In the genomic region with DNA sequence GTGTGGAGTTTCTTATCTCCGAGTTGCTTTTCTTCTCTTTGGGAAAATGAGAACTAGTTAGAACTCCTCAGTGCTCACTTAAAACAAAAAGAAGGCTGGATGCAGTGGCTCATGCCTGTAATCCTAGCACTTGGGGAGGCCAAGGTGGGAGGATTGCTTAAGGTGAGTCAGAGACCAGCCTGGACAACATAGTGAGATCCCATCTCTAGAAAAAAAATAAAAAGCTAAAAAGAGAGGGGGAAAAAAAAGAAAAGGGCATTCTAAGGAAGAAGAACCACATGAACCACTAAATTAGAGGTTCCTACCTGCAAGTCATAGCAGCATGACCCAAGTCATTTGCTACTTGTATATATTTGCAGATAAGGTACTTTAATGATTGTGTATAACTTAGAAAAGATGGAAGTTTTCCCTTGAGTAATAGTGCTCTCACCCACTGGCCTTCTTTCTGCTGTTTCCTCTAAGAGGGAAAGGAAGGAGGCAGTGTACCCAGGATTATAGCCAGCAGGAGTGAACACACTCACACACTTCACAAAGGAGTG, we compare ENCODE assay signal across 32 cellular contexts.
A peak's percentile ranks its signal among the peaks of the same experiment; 100 is the strongest.
DNase-seq lines count a peak whose midpoint lies in the region; ATAC-seq, FAIRE-seq and TF ChIP-seq lines count a peak whose summit lies in the region.
"Had no signal": no experiment of that assay in that cellular context is flagged by ENCODE, and none has a peak within 500 bp of the region (broad histone marks: within the 10 kb centered on the region; RNA-seq: fewer than 3 reads in every experiment).

No MANE protein-coding gene starts in this region.

- POLR2A ChIA-PET in IMR-90 (lab: Charles Lee; ENCODE audit: unreplicated experiment) (no interaction called here), K562 (lab: Yijun Ruan, JAX) (interaction anchor here (0.8 to 1.4 kb wide), 2 partner anchors 12 to 20 kb away, joined by 3 to 4 read pairs; no protein-coding TSS in a partner anchor)

- no peak overlapping the region for H3K4me3 ChIP-seq in IMR-90 (ENCODE audit: insufficient read depth, low read depth, low read length)
- no peak overlapping the region for H3K4me3 ChIP-seq in K562
- H3K4me3 ChIP-seq in mesenchymal stem cell (ENCODE audit: insufficient read depth in 1 of 2, low read depth in 1 of 2, low read length in 2 of 2), result no peak overlapping the region
- no peak overlapping the region for H3K4me3 ChIP-seq in adrenal gland
- H3K4me3 ChIP-seq: A549; BLaER1; BLaER1 treated with 17β-estradiol and CSF1 and Interleukin-3, amounts not matched to agents 10 nM and 100 nM had no signal

- no peak overlapping the region for H3K23ac ChIP-seq in IMR-90 (ENCODE audit: low read depth, low read length)
- no peak overlapping the region for H3K23ac ChIP-seq in mesenchymal stem cell (ENCODE audit: low read length in 2 of 2)

- H4K8ac ChIP-seq in IMR-90 (ENCODE audit: low read depth in 2 of 2, low read length in 2 of 2) (no peak overlapping the region), mesenchymal stem cell (ENCODE audit: low read length) (no peak overlapping the region)

- intact Hi-C loops in IMR-90 (cut with micrococcal nuclease), result no loop called here
- intact Hi-C loops in K562 (cut with micrococcal nuclease), result no loop called here
- intact Hi-C loops in adrenal gland (cut with DNase I), result no loop called here

- H3K14ac ChIP-seq in IMR-90 (replicated peaks; ENCODE audit: low read depth, low read length) (no peak overlapping the region), mesenchymal stem cell (ENCODE audit: low read length in 2 of 2) (no peak overlapping the region)

- no peak overlapping the region for H2AFZ ChIP-seq in IMR-90 (replicated peaks; ENCODE audit: low read length, poor library complexity)
- peak overlapping the region; percentile 61 for H2AFZ ChIP-seq in K562 (ENCODE audit: low read depth, low read length)
- no peak overlapping the region for H2AFZ ChIP-seq in mesenchymal stem cell (ENCODE audit: low read depth, low read length)

- H2AK9ac ChIP-seq in IMR-90 (replicated peaks; ENCODE audit: low read depth, low read length, poor library complexity), result no peak overlapping the region

- H3K18ac ChIP-seq in IMR-90 (ENCODE audit: low read depth, low read length) (no peak overlapping the region), mesenchymal stem cell (ENCODE audit: low read depth in 1 of 2, low read length in 2 of 2) (no peak overlapping the region)

- H3K27me3 ChIP-seq in IMR-90 (ENCODE audit: control insufficient read depth, insufficient read depth, low read length) (no peaks in the 10 kb centered on the region), K562 (ENCODE audit: control insufficient read depth in 2 of 2, insufficient read depth in 2 of 2, low read length in 2 of 2) (no peaks in the 10 kb centered on the region), mesenchymal stem cell (ENCODE audit: control insufficient read depth in 1 of 2, insufficient read depth in 1 of 2, low read length in 2 of 2) (peaks cover 0 to 4% of the 10 kb centered on the region in 2 experiments), adrenal gland (no peaks in the 10 kb centered on the region)
- H3K27me3 ChIP-seq: BE2C; BLaER1; BLaER1 treated with 17β-estradiol and CSF1 and Interleukin-3, amounts not matched to agents 10 nM and 100 nM had no signal

- H2BK12ac ChIP-seq in mesenchymal stem cell (ENCODE audit: low read length in 2 of 2), result no peak overlapping the region

- H3K4me1 ChIP-seq in IMR-90 (ENCODE audit: control insufficient read depth, insufficient read depth, low read length) (peaks cover 8% of the 10 kb centered on the region), K562 (replicated peaks in 1 of 2; ENCODE audit: control insufficient read depth in 2 of 2, insufficient read depth in 2 of 2, low read length in 2 of 2) (peaks cover 37 to 70% of the 10 kb centered on the region in 2 experiments), mesenchymal stem cell (ENCODE audit: control insufficient read depth, insufficient read depth, low read depth, low read length) (no peaks in the 10 kb centered on the region), adrenal gland (replicated peaks in 1 of 2) (no peaks in the 10 kb centered on the region)
- H3K4me1 ChIP-seq: BLaER1, Caco-2 had no signal

- H3K4ac ChIP-seq in IMR-90 (ENCODE audit: low read depth, low read length) (no peak overlapping the region), mesenchymal stem cell (ENCODE audit: low read depth in 1 of 2, low read length in 2 of 2) (no peak overlapping the region)

- no peaks in the 10 kb centered on the region for H3K79me2 ChIP-seq in K562 (ENCODE audit: control insufficient read depth, insufficient read depth, low read length)

- BruUV-seq in IMR-90 (replicated peaks; lab: Mats Ljungman, UMichigan), result no TSS peak
- BruUV-seq in K562 (replicated peaks; lab: Mats Ljungman, UMichigan), result no TSS peak

- no peaks in the 10 kb centered on the region for H3K36me3 ChIP-seq in IMR-90 (ENCODE audit: control insufficient read depth, insufficient read depth, low read length)
- no peaks in the 10 kb centered on the region; the same call in 2 of the 3 replicates for H3K36me3 ChIP-seq in K562 (ENCODE audit: control insufficient read depth, insufficient read depth, low read length)
- no peaks in the 10 kb centered on the region for H3K36me3 ChIP-seq in mesenchymal stem cell (ENCODE audit: control insufficient read depth in 1 of 2, insufficient read depth in 2 of 2, low read depth in 1 of 2, low read length in 2 of 2)
- H3K36me3 ChIP-seq in adrenal gland (replicated peaks in 1 of 2), result no peaks in the 10 kb centered on the region
- H3K36me3 ChIP-seq: BE2C; BLaER1; BLaER1 treated with 17β-estradiol and CSF1 and Interleukin-3, amounts not matched to agents 10 nM and 100 nM had no signal

- no peak for FAIRE-seq in K562 (lab: Jason Lieb, UNC)
- FAIRE-seq: A204.1, A549, D721Med had no signal

- dilution Hi-C loops in IMR-90 (cut with HindIII; ENCODE audit: low sequenced_read_pairs, unreplicated experiment), result no loop called here

- no peak overlapping the region for H4K5ac ChIP-seq in IMR-90 (ENCODE audit: low read depth, low read length)

- H4K91ac ChIP-seq in IMR-90 (ENCODE audit: insufficient read depth, low read depth, low read length) (0 out of 2 replicates have a peak overlapping the region, but pooled peaks have one; percentile 15), mesenchymal stem cell (ENCODE audit: low read length) (peak overlapping the region; percentile 53)

- no peak overlapping the region for H2BK20ac ChIP-seq in IMR-90 (ENCODE audit: low read depth, low read length)

- H3K27ac ChIP-seq in IMR-90 (ENCODE audit: insufficient read depth, low read length), result no peak overlapping the region
- H3K27ac ChIP-seq in K562 (ENCODE audit: extremely low read depth, low read depth, low read length), result no peak overlapping the region
- no peak overlapping the region for H3K27ac ChIP-seq in mesenchymal stem cell (ENCODE audit: low read length, poor library complexity, severe bottlenecking)
- H3K27ac ChIP-seq in adrenal gland, result no peak overlapping the region
- H3K27ac ChIP-seq: 22Rv1; A549; BLaER1; BLaER1 treated with 17β-estradiol and CSF1 and Interleukin-3, amounts not matched to agents 10 nM and 100 nM; C4-2B had no signal

- no CpG with 5 or more reads among the region's 1 CpG for WGBS in IMR-90 (ENCODE audit: extremely low coverage in 2 of 2, insufficient read length in 1 of 2), 2 experiments
- WGBS in K562 (ENCODE audit: insufficient coverage, low coverage, missing lambda C conversion rate), result 64% methylated on average over 1 of the region's 1 CpG
- WGBS in mesenchymal stem cell, result no CpG with 5 or more reads among the region's 1 CpG
- 79 to 85% (median 81%) methylated on average over 1 of the region's 1 CpG for WGBS in adrenal gland, 4 donors

- no peak overlapping the region for H3K56ac ChIP-seq in IMR-90 (ENCODE audit: extremely low read depth, insufficient read depth, low read length)

- H3K9me3 ChIP-seq in IMR-90 (ENCODE audit: control insufficient read depth, insufficient read depth, low read length) (no peaks in the 10 kb centered on the region), K562 (replicated peaks; ENCODE audit: control insufficient read depth, insufficient read depth, low read depth, low read length) (peaks cover 5% of the 10 kb centered on the region; the same call in 1 of the 2 replicates), mesenchymal stem cell (ENCODE audit: control insufficient read depth, low read length) (no peaks in the 10 kb centered on the region), adrenal gland (replicated peaks in 1 of 3) (no peaks in the 10 kb centered on the region)
- H3K9me3 ChIP-seq: BE2C; BLaER1; BLaER1 treated with 17β-estradiol and CSF1 and Interleukin-3, amounts not matched to agents 10 nM and 100 nM; Caco-2 had no signal

- no peak overlapping the region for H2BK120ac ChIP-seq in IMR-90 (ENCODE audit: low read depth, low read length)
- no peak overlapping the region for H2BK120ac ChIP-seq in mesenchymal stem cell (ENCODE audit: low read depth, low read length)

- TF ChIP-seq CTCF in IMR-90 (conservative IDR thresholded peaks at IDR 0.05; ENCODE audit: low read depth, low read length) (no peak), K562 (IDR thresholded peaks at IDR 0.05 in 2 of 3, conservative IDR thresholded peaks at IDR 0.05 in 1 of 3; ENCODE audit: insufficient read depth in 2 of 3, low read depth in 1 of 3, low read length in 3 of 3) (no peak), adrenal gland (IDR thresholded peaks at IDR 0.05) (no peak)

- ATAC-seq in IMR-90 (ENCODE audit: low read depth), result no peak
- no peak for ATAC-seq in K562
- no peak for ATAC-seq in GM21515 (IDR thresholded peaks at IDR 0.05; ENCODE audit: unreplicated experiment)
- ATAC-seq in HG03469 (IDR thresholded peaks at IDR 0.05; ENCODE audit: unreplicated experiment), result no peak
- ATAC-seq: A549; CD8-positive, alpha-beta T cell had no signal

- H2BK15ac ChIP-seq in IMR-90 (ENCODE audit: low read depth, low read length) (no peak overlapping the region; the same call in 2 of the 3 replicates), mesenchymal stem cell (ENCODE audit: low read depth, poor library complexity, severe bottlenecking) (no peak overlapping the region)

- H3K4me2 ChIP-seq in IMR-90 (ENCODE audit: low read depth, low read length) (no peak overlapping the region), K562 (ENCODE audit: insufficient read depth, low read length) (peak overlapping the region; percentile 15; the same call in 1 of the 2 replicates), mesenchymal stem cell (ENCODE audit: low read length, poor library complexity, severe bottlenecking) (no peak overlapping the region)
- H3K4me2 ChIP-seq: A549; BLaER1; BLaER1 treated with 17β-estradiol and CSF1 and Interleukin-3, amounts not matched to agents 10 nM and 100 nM had no signal

- H3K9ac ChIP-seq in IMR-90 (ENCODE audit: low read depth, low read length) (no peak overlapping the region), K562 (ENCODE audit: insufficient read depth in 1 of 2, low read depth in 2 of 2, low read length in 2 of 2) (peak overlapping the region in 1 of 2 experiments; percentile 19; a peak in 1 of 4 replicates), mesenchymal stem cell (ENCODE audit: low read length) (no peak overlapping the region)
- H3K9ac ChIP-seq: BLaER1; BLaER1 treated with 17β-estradiol and CSF1 and Interleukin-3, amounts not matched to agents 10 nM and 100 nM had no signal

- no peaks in the 10 kb centered on the region for H3K79me1 ChIP-seq in IMR-90 (ENCODE audit: low read depth in 1 of 2, low read length in 2 of 2)
- no peaks in the 10 kb centered on the region for H3K79me1 ChIP-seq in mesenchymal stem cell (replicated peaks; ENCODE audit: low read length, poor library complexity, severe bottlenecking)

- in situ Hi-C loops in IMR-90 (cut with MboI; ENCODE audit: low sequenced_read_pairs) (no loop called here), K562 (cut with MboI) (no loop called here)

- H2BK5ac ChIP-seq in IMR-90 (ENCODE audit: low read depth, low read length, poor library complexity, severe bottlenecking) (no peak overlapping the region), mesenchymal stem cell (ENCODE audit: low read depth, low read length, poor library complexity, severe bottlenecking) (no peak overlapping the region)

- TF ChIP-seq POLR2A in IMR-90 (IDR thresholded peaks at IDR 0.05; ENCODE audit: low read depth, low read length), result no peak
- TF ChIP-seq POLR2A in K562 (conservative IDR thresholded peaks at IDR 0.05), result no peak
- TF ChIP-seq POLR2A in adrenal gland (IDR thresholded peaks at IDR 0.05), result no peak

- DNase-seq in IMR-90 (no peak), K562 (ENCODE audit: extremely low read depth in 1 of 4, low spot score in 3 of 4) (no peak), mesenchymal stem cell (no peak), adrenal gland (no peak)
- DNase-seq: 8988T; AML-193; BE2C; C1 segment of cervical spinal cord; Caco-2; Calu3; CD4-positive, alpha-beta memory T cell; CD4-positive, alpha-beta T cell; CD4-positive, CD25-positive, alpha-beta regulatory T cell; CD8-positive, alpha-beta memory T cell; CD8-positive, alpha-beta T cell; COR-L47; DMS 273 treated with DMSO at 0.1 percent for 48 hours; DMS153; DMS53; DMS79; DMS79 treated with DMSO at 0.1 percent for 48 hours; DND-41; EL had no signal

- H2AK5ac ChIP-seq in IMR-90 (ENCODE audit: low read depth, low read length) (no peak overlapping the region), mesenchymal stem cell (ENCODE audit: low read length, severe bottlenecking) (no peak overlapping the region)

- H4K20me1 ChIP-seq in IMR-90 (ENCODE audit: insufficient read depth, low read length) (no peaks in the 10 kb centered on the region), K562 (replicated peaks; ENCODE audit: control insufficient read depth, insufficient read depth, low read length) (no peaks in the 10 kb centered on the region)
- H4K20me1 ChIP-seq: BLaER1; BLaER1 treated with 17β-estradiol and CSF1 and Interleukin-3, amounts not matched to agents 10 nM and 100 nM had no signal

- TF ChIP-seq EP300 in K562 (IDR thresholded peaks at IDR 0.05; ENCODE audit: low read length), result no peak

- H3K9me1 ChIP-seq in IMR-90 (ENCODE audit: insufficient read depth, low read length) (0 out of 2 replicates have a peak, but pooled peaks cover 2% of the 10 kb centered on the region), K562 (ENCODE audit: control insufficient read depth, insufficient read depth, low read length) (no peaks in the 10 kb centered on the region)

- TF ChIP-seq RAD21 in IMR-90 (IDR thresholded peaks at IDR 0.05; ENCODE audit: low read length), result no peak
- TF ChIP-seq RAD21 in K562 (CRISPR knock-in tag; conservative IDR thresholded peaks at IDR 0.05 in 1 of 2, IDR thresholded peaks at IDR 0.05 in 1 of 2), result no peak

- CTCF ChIA-PET in IMR-90 (lab: Yijun Ruan, JAX) (no interaction called here), K562 (lab: Yijun Ruan, JAX; ENCODE audit: low intra/inter-chr PET ratio) (no interaction called here)
